ENCODE assay signal across 19 cellular contexts in the genomic region with DNA sequence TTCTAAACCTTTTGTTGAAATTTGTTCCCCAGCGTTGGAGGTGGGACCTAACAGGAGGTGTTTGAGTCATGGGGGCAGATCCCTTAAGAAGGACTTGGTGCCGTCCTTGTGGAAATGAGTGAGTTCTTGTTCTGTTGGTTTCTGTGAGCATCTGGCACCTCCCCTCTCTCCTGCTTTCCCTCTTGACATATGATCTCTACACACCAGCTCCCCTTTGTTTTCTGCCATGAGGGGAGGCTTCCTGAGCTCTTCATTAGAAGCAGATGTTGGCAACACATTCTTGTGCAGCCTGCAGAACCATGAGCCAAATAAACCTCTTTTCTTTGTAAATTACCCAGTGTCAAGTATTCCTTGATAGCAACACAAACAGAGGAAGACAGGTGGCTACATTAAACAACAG. TPM values are rescaled to one million over a fixed set of nuclear protein-coding genes. Genes with fewer than 3 reads are reported as not detected.
A peak's percentile ranks its signal among the peaks of the same experiment; 100 is the strongest.
DNase-seq lines count a peak whose midpoint lies in the region; FAIRE-seq and TF ChIP-seq lines count a peak whose summit lies in the region.
"Had no signal": no experiment of that assay in that cellular context is flagged by ENCODE, and none has a peak within 500 bp of the region (broad histone marks: within the 10 kb centered on the region; RNA-seq: fewer than 3 reads in every experiment).

No MANE protein-coding gene starts in this region.

- WGBS in SK-N-SH (ENCODE audit: low lambda C conversion rate), result 88% methylated on average over 2 of the region's 2 CpGs

- H3K27ac ChIP-seq in SK-N-SH (ENCODE audit: low read depth in 2 of 2, low read length in 1 of 2) (no peak overlapping the region), RWPE1 (no peak overlapping the region)
- H3K27ac ChIP-seq: esophagus muscularis mucosa, heart left ventricle had no signal

- peaks cover 0 to 6% of the 10 kb centered on the region in 2 experiments for H3K36me3 ChIP-seq in SK-N-SH (replicated peaks in 1 of 2; ENCODE audit: control insufficient read depth in 1 of 2, insufficient read depth in 2 of 2, low read length in 1 of 2)
- H3K36me3 ChIP-seq: esophagus muscularis mucosa, heart left ventricle had no signal

- no peaks in the 10 kb centered on the region for H3K36me3 Mint-ChIP-seq in nephron (ENCODE audit: low read depth)
- H3K36me3 Mint-ChIP-seq: natural killer cell treated with Interleukin-12 subunit alpha and Interleukin-12 subunit beta and Interleukin-15 and Interleukin-18, amount 100 ng/mL, for 72 hours had no signal

- TF ChIP-seq POLR2A in H54 (IDR thresholded peaks at IDR 0.05; ENCODE audit: low read depth, low read length), result no peak

- no peaks in the 10 kb centered on the region for H3K79me2 ChIP-seq in SK-N-SH (ENCODE audit: insufficient read depth)

- no peak overlapping the region for H3K9ac ChIP-seq in SK-N-SH

- FAIRE-seq in H54 (lab: Jason Lieb, UNC), result no peak

- H3K9me2 ChIP-seq in SK-N-SH, result no peaks in the 10 kb centered on the region

- CTCF ChIA-PET in SK-N-SH (lab: Yijun Ruan, JAX) (interaction anchor here (0.6 to 2.0 kb wide), 3 partner anchors 10 to 461 kb away, joined by 4 to 7 read pairs (median 6); no protein-coding TSS in a partner anchor), RWPE1 (lab: Yijun Ruan, JAX) (no interaction called here)

- peak; percentile 27 for DNase-seq in NCI-H2196 (lab: John Stamatoyannopoulos, UW; ENCODE audit: unreplicated experiment)
- DNase-seq in NCI-H2196 treated with DMSO at 0.1 percent for 48 hours (lab: John Stamatoyannopoulos, UW; ENCODE audit: unreplicated experiment), result no peak
- peak; percentile 27 for DNase-seq in NCI-H2227 treated with DMSO at 0.1 percent for 48 hours (lab: John Stamatoyannopoulos, UW)
- no peak for DNase-seq in SK-N-SH
- no peak for DNase-seq in stimulated activated CD4-positive, alpha-beta T cell treated with anti-CD3 and anti-CD28 coated beads, Interleukin-15, amount 100 ng/mL, for 24 hours
- DNase-seq in RWPE1 (ENCODE audit: low spot score), result no peak
- no peak for DNase-seq in H54 (ENCODE audit: insufficient read length, low spot score)
- DNase-seq: activated CD4-positive, alpha-beta T cell treated with anti-CD3 and anti-CD28 coated beads, Interleukin-2, amount 10 ng/mL, durations not matched to agents 24 days and 14 days; effector memory CD4-positive, alpha-beta T cell; heart left ventricle; left colon; midbrain; NCI-H1694 treated with DMSO at 0.1 percent for 48 hours; posterior cingulate gyrus; SW 1271 had no signal

- no peak for TF ChIP-seq EP300 in SK-N-SH (IDR thresholded peaks at IDR 0.05; ENCODE audit: borderline replicate concordance in 1 of 2, low read depth in 1 of 2, low read length in 1 of 2)

- H3K4me2 ChIP-seq in SK-N-SH, result no peak overlapping the region

- TF ChIP-seq CTCF in SK-N-SH (IDR thresholded peaks at IDR 0.05) (no peak), nephron (IDR thresholded peaks at IDR 0.05; ENCODE audit: unreplicated experiment in 3 of 3) (no peak), RWPE1 (conservative IDR thresholded peaks at IDR 0.05; ENCODE audit: low read depth) (no peak)

- POLR2A ChIA-PET in SK-N-SH (lab: Yijun Ruan, JAX) (no interaction called here), RWPE1 (lab: Yijun Ruan, JAX; ENCODE audit: low non-redundant PET) (no interaction called here)

- peaks cover 48% of the 10 kb centered on the region for H3K4me1 Mint-ChIP-seq in nephron
- H3K4me1 Mint-ChIP-seq: IgD-negative memory B cell had no signal

- H3K27ac Mint-ChIP-seq in nephron, result peak overlapping the region; percentile 5 to 53 (median 51)
- H3K27ac Mint-ChIP-seq: activated CD4-positive, alpha-beta T cell treated with anti-CD3 and anti-CD28 coated beads, Interleukin-2, amount 10 ng/mL, durations not matched to agents 24 days and 14 days; IgD-negative memory B cell; natural killer cell treated with Interleukin-12 subunit alpha and Interleukin-12 subunit beta and Interleukin-15 and Interleukin-18, amount 100 ng/mL, for 72 hours had no signal

- peaks cover 16% of the 10 kb centered on the region for H3F3A ChIP-seq in SK-N-SH (replicated peaks; ENCODE audit: insufficient read depth)

- no peaks in the 10 kb centered on the region for H3K9me3 ChIP-seq in SK-N-SH
- H3K9me3 ChIP-seq: esophagus muscularis mucosa, heart left ventricle had no signal

- H4K20me1 ChIP-seq in SK-N-SH (ENCODE audit: insufficient read depth), result no peaks in the 10 kb centered on the region

- no peak overlapping the region for H3K4me3 Mint-ChIP-seq in nephron
- H3K4me3 Mint-ChIP-seq: activated CD4-positive, alpha-beta T cell treated with anti-CD3 and anti-CD28 coated beads, Interleukin-2, amount 10 ng/mL, durations not matched to agents 24 days and 14 days; IgD-negative memory B cell; natural killer cell treated with Interleukin-12 subunit alpha and Interleukin-12 subunit beta and Interleukin-15 and Interleukin-18, amount 100 ng/mL, for 72 hours had no signal

- H3K27me3 ChIP-seq in SK-N-SH (ENCODE audit: insufficient read depth), result no peaks in the 10 kb centered on the region
- H3K27me3 ChIP-seq: heart left ventricle had no signal

- H3K4me1 ChIP-seq in SK-N-SH (ENCODE audit: control insufficient read depth in 1 of 2, insufficient read depth in 2 of 2, low read depth in 1 of 2, low read length in 1 of 2), result no peaks in the 10 kb centered on the region
- H3K4me1 ChIP-seq: esophagus muscularis mucosa, heart left ventricle had no signal

- no peak overlapping the region for H2AFZ ChIP-seq in SK-N-SH (ENCODE audit: low read depth)

- no peaks in the 10 kb centered on the region for H3K27me3 Mint-ChIP-seq in nephron (ENCODE audit: low read depth)
- H3K27me3 Mint-ChIP-seq: activated CD4-positive, alpha-beta T cell treated with anti-CD3 and anti-CD28 coated beads, Interleukin-2, amount 10 ng/mL, durations not matched to agents 24 days and 14 days; IgD-negative memory B cell; natural killer cell treated with Interleukin-12 subunit alpha and Interleukin-12 subunit beta and Interleukin-15 and Interleukin-18, amount 100 ng/mL, for 72 hours had no signal

- TF ChIP-seq RAD21 in SK-N-SH (IDR thresholded peaks at IDR 0.05; ENCODE audit: low read length), result no peak

- H3K4me3 ChIP-seq in SK-N-SH (ENCODE audit: low read depth in 2 of 2, low read length in 1 of 2), result no peak overlapping the region
- H3K4me3 ChIP-seq: esophagus muscularis mucosa, heart left ventricle had no signal

- H3K9me3 Mint-ChIP-seq in nephron, result peaks cover 4% of the 10 kb centered on the region
- H3K9me3 Mint-ChIP-seq: activated CD4-positive, alpha-beta T cell treated with anti-CD3 and anti-CD28 coated beads, Interleukin-2, amount 10 ng/mL, durations not matched to agents 24 days and 14 days; IgD-negative memory B cell; natural killer cell treated with Interleukin-12 subunit alpha and Interleukin-12 subunit beta and Interleukin-15 and Interleukin-18, amount 100 ng/mL, for 72 hours had no signal

TF ChIP-seq in SK-N-SH, 30 proteins besides CTCF, POLR2A, EP300 and RAD21:
- TF ChIP-seq, protein P1, sequence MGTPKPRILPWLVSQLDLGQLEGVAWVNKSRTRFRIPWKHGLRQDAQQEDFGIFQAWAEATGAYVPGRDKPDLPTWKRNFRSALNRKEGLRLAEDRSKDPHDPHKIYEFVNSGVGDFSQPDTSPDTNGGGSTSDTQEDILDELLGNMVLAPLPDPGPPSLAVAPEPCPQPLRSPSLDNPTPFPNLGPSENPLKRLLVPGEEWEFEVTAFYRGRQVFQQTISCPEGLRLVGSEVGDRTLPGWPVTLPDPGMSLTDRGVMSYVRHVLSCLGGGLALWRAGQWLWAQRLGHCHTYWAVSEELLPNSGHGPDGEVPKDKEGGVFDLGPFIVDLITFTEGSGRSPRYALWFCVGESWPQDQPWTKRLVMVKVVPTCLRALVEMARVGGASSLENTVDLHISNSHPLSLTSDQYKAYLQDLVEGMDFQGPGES (IDR thresholded peaks at IDR 0.05; ENCODE audit: low read depth, low read length), result no peak
- no peak for TF ChIP-seq YY1 (IDR thresholded peaks at IDR 0.05; ENCODE audit: low read depth)
- TF ChIP-seq MAX (IDR thresholded peaks at IDR 0.05; ENCODE audit: low read depth), result no peak
- TF ChIP-seq RFX5 (IDR thresholded peaks at IDR 0.05; ENCODE audit: low read length), result no peak
- no peak for TF ChIP-seq EZH2phosphoT487 (IDR thresholded peaks at IDR 0.05; ENCODE audit: borderline replicate concordance, low read depth)
- TF ChIP-seq PBX3 (IDR thresholded peaks at IDR 0.05), result no peak
- peak; percentile 13; the same call in 1 of the 2 replicates for TF ChIP-seq TCF12 (IDR thresholded peaks at IDR 0.05)

RNA-seq across cellular contexts. Expression of gene NABP1, which starts 23.8 kb away (rescaled TPM):
- polyA plus RNA-seq in SK-N-SH (2012; rRNA removed), result 19.1 and 35.7 TPM in 2 replicates
- polyA plus RNA-seq in SK-N-SH (2012; cell fraction: cytosol; rRNA removed), result 10.4 and 13.5 TPM in 2 replicates
- polyA plus RNA-seq in SK-N-SH (2012; cell fraction: nucleus; rRNA removed), result 65.9 and 172 TPM in 2 replicates

Comparison
In these comparisons a context has a peak if more than half of its experiments do, and no peak if none do; other contexts are left out.
1. DNase-seq: peak in NCI-H2196 (single experiment) and NCI-H2227 treated with DMSO at 0.1 percent for 48 hours (single experiment); none in NCI-H2196 treated with DMSO at 0.1 percent for 48 hours (single experiment), SK-N-SH (single experiment), stimulated activated CD4-positive, alpha-beta T cell treated with anti-CD3 and anti-CD28 coated beads, Interleukin-15, amount 100 ng/mL, for 24 hours (single experiment), RWPE1 (single experiment) and H54 (single experiment).